9 cellular contexts compared by ENCODE assay signal in genomic region chr17:40361925-40362695, GRCh38. TPM values are rescaled to one million over a fixed set of nuclear protein-coding genes. Genes with fewer than 3 reads are reported as not detected.
DNase-seq lines count a peak whose midpoint lies in the region; ATAC-seq, FAIRE-seq and TF ChIP-seq lines count a peak whose summit lies in the region.
"Had no signal": no experiment of that assay in that cellular context is flagged by ENCODE, and none has a peak within 500 bp of the region (broad histone marks: within the 10 kb centered on the region; RNA-seq: fewer than 3 reads in every experiment).

No MANE protein-coding gene starts in this region.

- no peak overlapping the region for H4K12ac ChIP-seq in trophoblast cell (ENCODE audit: low read depth, low read length)

- H2BK120ac ChIP-seq in IMR-90 (ENCODE audit: low read depth, low read length) (no peak overlapping the region), trophoblast cell (ENCODE audit: insufficient read depth, low read length, poor library complexity) (no peak overlapping the region)

- TF ChIP-seq POLR2A in GM12892 (IDR thresholded peaks at IDR 0.05; ENCODE audit: low read depth, low read length) (no peak), IMR-90 (IDR thresholded peaks at IDR 0.05; ENCODE audit: low read depth, low read length) (no peak), lower leg skin (IDR thresholded peaks at IDR 0.05) (no peak)

- peak overlapping the region; percentile 93 for H2AFZ ChIP-seq in IMR-90 (replicated peaks; ENCODE audit: low read length, poor library complexity)
- no peak overlapping the region for H2AFZ ChIP-seq in trophoblast cell (ENCODE audit: insufficient read depth, low read length, poor library complexity)

- H4K20me1 ChIP-seq in IMR-90 (ENCODE audit: insufficient read depth, low read length), result no peaks in the 10 kb centered on the region

- H2AK5ac ChIP-seq in IMR-90 (ENCODE audit: low read depth, low read length) (0 out of 2 replicates have a peak overlapping the region, but pooled peaks have one; percentile 43), trophoblast cell (ENCODE audit: low read length) (no peak overlapping the region)

- H3K4me2 ChIP-seq in IMR-90 (ENCODE audit: low read depth, low read length) (peak overlapping the region; percentile 30; the same call in 1 of the 2 replicates), trophoblast cell (ENCODE audit: low read length) (peak overlapping the region; percentile 98)

- DNase-seq in GM12892 (ENCODE audit: insufficient read length), result peak; percentile 14
- no peak for DNase-seq in IMR-90
- no peak for DNase-seq in trophoblast cell
- DNase-seq in NCI-H2171 treated with DMSO at 0.1 percent for 48 hours (lab: John Stamatoyannopoulos, UW), result no peak
- DNase-seq in lower leg skin (ENCODE audit: low spot score in 2 of 2), result no peak

- H3K4me1 Mint-ChIP-seq in dendritic cell treated with granulocyte-macrophage colony-stimulating factor and Interleukin-4, amounts not matched to agents 40 ng/mL and 50 ng/mL, for 4 days (ENCODE audit: low read depth), result peaks cover 33% of the 10 kb centered on the region

- no peak overlapping the region for H2BK12ac ChIP-seq in trophoblast cell (ENCODE audit: low read length)

- H3K56ac ChIP-seq in IMR-90 (ENCODE audit: extremely low read depth, insufficient read depth, low read length), result no peak overlapping the region

- H3K18ac ChIP-seq in IMR-90 (ENCODE audit: low read depth, low read length), result no peak overlapping the region
- no peak overlapping the region for H3K18ac ChIP-seq in trophoblast cell (ENCODE audit: low read length)

- no peak overlapping the region for H2BK20ac ChIP-seq in IMR-90 (ENCODE audit: low read depth, low read length)

- peak overlapping the region; percentile 65 for H3K4me3 Mint-ChIP-seq in dendritic cell treated with granulocyte-macrophage colony-stimulating factor and Interleukin-4, amounts not matched to agents 40 ng/mL and 50 ng/mL, for 4 days

- H3K36me3 ChIP-seq in IMR-90 (ENCODE audit: control insufficient read depth, insufficient read depth, low read length) (no peaks in the 10 kb centered on the region), trophoblast cell (ENCODE audit: control insufficient read depth in 1 of 2, insufficient read depth in 2 of 2, low read length in 2 of 2) (no peaks in the 10 kb centered on the region)

- H2BK5ac ChIP-seq in IMR-90 (ENCODE audit: low read depth, low read length, poor library complexity, severe bottlenecking) (no peak overlapping the region), trophoblast cell (ENCODE audit: low read depth, low read length, poor library complexity) (no peak overlapping the region)

- peaks cover 45% of the 10 kb centered on the region for H3K27me3 Mint-ChIP-seq in dendritic cell treated with granulocyte-macrophage colony-stimulating factor and Interleukin-4, amounts not matched to agents 40 ng/mL and 50 ng/mL, for 4 days

- H3K27me3 ChIP-seq in IMR-90 (ENCODE audit: control insufficient read depth, insufficient read depth, low read length) (no peaks in the 10 kb centered on the region), trophoblast cell (ENCODE audit: insufficient read depth, low read length) (peaks cover 3% of the 10 kb centered on the region)

- peak overlapping the region in 1 of 2 experiments; percentile 64; a peak in 1 of 4 replicates for H4K8ac ChIP-seq in IMR-90 (ENCODE audit: low read depth in 2 of 2, low read length in 2 of 2)
- H4K8ac ChIP-seq in trophoblast cell (ENCODE audit: low read depth, low read length), result no peak overlapping the region

- H3K4ac ChIP-seq in IMR-90 (ENCODE audit: low read depth, low read length) (peak overlapping the region; percentile 55; the same call in 1 of the 2 replicates), trophoblast cell (ENCODE audit: low read depth, low read length) (no peak overlapping the region)

- H3K23ac ChIP-seq in IMR-90 (ENCODE audit: low read depth, low read length), result 0 out of 2 replicates have a peak overlapping the region, but pooled peaks have one; percentile 29
- no peak overlapping the region for H3K23ac ChIP-seq in trophoblast cell (ENCODE audit: low read length)

- H3K9me3 ChIP-seq in IMR-90 (ENCODE audit: control insufficient read depth, insufficient read depth, low read length) (no peaks in the 10 kb centered on the region), trophoblast cell (ENCODE audit: insufficient read depth, low read depth, low read length) (peaks cover 2% of the 10 kb centered on the region)

- H2AK9ac ChIP-seq in IMR-90 (replicated peaks; ENCODE audit: low read depth, low read length, poor library complexity), result peak overlapping the region; percentile 65

- in situ Hi-C loops in IMR-90 (cut with MboI; ENCODE audit: low sequenced_read_pairs), result loop anchor here (5.0 to 25.0 kb wide), 3 partner anchors 170 to 1300 kb away; partner anchors contain the start of genes KRT27 and KRT28

- peaks cover 0 to 7% of the 10 kb centered on the region in 2 experiments; a peak in 1 of 4 replicates for H3K79me1 ChIP-seq in IMR-90 (ENCODE audit: low read depth in 1 of 2, low read length in 2 of 2)
- H3K79me1 ChIP-seq in trophoblast cell (ENCODE audit: low read length), result peaks cover 6% of the 10 kb centered on the region

- dilution Hi-C loops in IMR-90 (cut with HindIII; ENCODE audit: low sequenced_read_pairs, unreplicated experiment), result no loop called here

- H3K79me2 ChIP-seq in trophoblast cell (ENCODE audit: control insufficient read depth, insufficient read depth, low read length, poor library complexity), result peaks cover 5% of the 10 kb centered on the region

- no peak overlapping the region for H4K91ac ChIP-seq in IMR-90 (ENCODE audit: insufficient read depth, low read depth, low read length)
- no peak overlapping the region for H4K91ac ChIP-seq in trophoblast cell (ENCODE audit: low read depth, low read length)

- ATAC-seq in IMR-90 (ENCODE audit: low read depth) (no peak), GM21528 (IDR thresholded peaks at IDR 0.05; ENCODE audit: low FRiP score, unreplicated experiment) (no peak), HG03565 (IDR thresholded peaks at IDR 0.05; ENCODE audit: unreplicated experiment) (no peak)

- TF ChIP-seq CTCF in IMR-90 (conservative IDR thresholded peaks at IDR 0.05; ENCODE audit: low read depth, low read length) (no peak), lower leg skin (IDR thresholded peaks at IDR 0.05) (no peak)

- H3K14ac ChIP-seq in IMR-90 (replicated peaks; ENCODE audit: low read depth, low read length) (no peak overlapping the region), trophoblast cell (ENCODE audit: low read length) (no peak overlapping the region)

- no peaks in the 10 kb centered on the region for H3K9me3 Mint-ChIP-seq in dendritic cell treated with granulocyte-macrophage colony-stimulating factor and Interleukin-4, amounts not matched to agents 40 ng/mL and 50 ng/mL, for 4 days

- no TSS peak for BruUV-seq in IMR-90 (replicated peaks; lab: Mats Ljungman, UMichigan)

- H3K36me3 Mint-ChIP-seq in dendritic cell treated with granulocyte-macrophage colony-stimulating factor and Interleukin-4, amounts not matched to agents 40 ng/mL and 50 ng/mL, for 4 days (ENCODE audit: low read depth), result peaks cover 4% of the 10 kb centered on the region

- 69% methylated on average over 20 of the region's 24 CpGs; no CpG with 5 or more reads in 1 of the 2 experiments for WGBS in IMR-90 (ENCODE audit: extremely low coverage in 2 of 2, insufficient read length in 1 of 2), 2 experiments
- no CpG with 5 or more reads among the region's 24 CpGs for WGBS in trophoblast cell (ENCODE audit: extremely low coverage, insufficient coverage, insufficient read length)
- 72 to 75% methylated on average over 17 to 21 of the region's 24 CpGs for WGBS in lower leg skin, 2 donors

- intact Hi-C loops in IMR-90 (cut with micrococcal nuclease) (loop anchor here (1.0 to 10.0 kb wide), 2 partner anchors 171 to 433 kb away; partner anchors contain the start of gene KRT28), lower leg skin (cut with DNase I; ENCODE audit: low total_unique reads) (loop anchor here (5.0 to 10.0 kb wide), 2 partner anchors 53 to 170 kb away; partner anchors contain the start of gene TOP2A)
- intact Hi-C loops in dendritic cell treated with granulocyte-macrophage colony-stimulating factor and Interleukin-4, amounts not matched to agents 40 ng/mL and 50 ng/mL, for 4 days (cut with micrococcal nuclease), result no loop called here

- H3K9ac ChIP-seq in IMR-90 (ENCODE audit: low read depth, low read length), result no peak overlapping the region
- no peak overlapping the region for H3K9ac ChIP-seq in trophoblast cell (ENCODE audit: low read length)

- no peak overlapping the region for H2BK15ac ChIP-seq in IMR-90 (ENCODE audit: low read depth, low read length)

- POLR2A ChIA-PET in IMR-90 (lab: Charles Lee; ENCODE audit: unreplicated experiment), result no interaction called here

- FAIRE-seq in GM12892 (lab: Jason Lieb, UNC), result no peak
- FAIRE-seq: frontal cortex had no signal

- H3K4me1 ChIP-seq in IMR-90 (ENCODE audit: control insufficient read depth, insufficient read depth, low read length) (peaks cover 4% of the 10 kb centered on the region; the same call in 1 of the 2 replicates), trophoblast cell (ENCODE audit: control insufficient read depth in 1 of 2, insufficient read depth in 2 of 2, low read length in 2 of 2) (peaks cover 6 to 10% of the 10 kb centered on the region in 2 experiments)

- H3K27ac Mint-ChIP-seq in dendritic cell treated with granulocyte-macrophage colony-stimulating factor and Interleukin-4, amounts not matched to agents 40 ng/mL and 50 ng/mL, for 4 days, result no peak overlapping the region

- no peak overlapping the region for H3K27ac ChIP-seq in IMR-90 (ENCODE audit: insufficient read depth, low read length)
- H3K27ac ChIP-seq in trophoblast cell (ENCODE audit: low read depth, low read length), result no peak overlapping the region

- H3K4me3 ChIP-seq in IMR-90 (ENCODE audit: insufficient read depth, low read depth, low read length), result peak overlapping the region; percentile 48
- no peak overlapping the region for H3K4me3 ChIP-seq in trophoblast cell (ENCODE audit: low read depth, low read length)
- H3K4me3 ChIP-seq in lower leg skin (ENCODE audit: low read depth, poor library complexity, severe bottlenecking), result no peak overlapping the region

- no peaks in the 10 kb centered on the region; the same call in 1 of the 2 replicates for H3K9me1 ChIP-seq in IMR-90 (ENCODE audit: insufficient read depth, low read length)

- TF ChIP-seq RAD21 in IMR-90 (IDR thresholded peaks at IDR 0.05; ENCODE audit: low read length), result no peak

- CTCF ChIA-PET in IMR-90 (lab: Yijun Ruan, JAX), result interaction anchor here (0.6 to 1.5 kb wide), 7 partner anchors 53 to 198 kb away, joined by 3 to 8 read pairs (median 3); no protein-coding TSS in a partner anchor

- H4K5ac ChIP-seq in IMR-90 (ENCODE audit: low read depth, low read length), result no peak overlapping the region

RNA-seq across cellular contexts. Expression of gene GJD3, which starts 2.4 kb away (rescaled TPM):
- polyA plus RNA-seq in GM12892 (2012; ENCODE audit: missing spikeins), result not detected
- total RNA-seq in IMR-90 (2012; rRNA removed) (not detected in 2 replicates), lower leg skin (not detected)
- 0.10 and 0.39 TPM in 2 replicates for polyA plus RNA-seq in IMR-90 (2012; rRNA removed)
- 0.11 and 1.0 TPM in 2 replicates for polyA plus RNA-seq in IMR-90 (2012; cell fraction: cytosol; rRNA removed)
- polyA plus RNA-seq in IMR-90 (2012; cell fraction: nucleus; rRNA removed; ENCODE audit: low replicate concordance), result 0.80 and 0.91 TPM in 2 replicates
- polyA plus RNA-seq in trophoblast cell (2013), result 1.4 and 2.0 TPM in 2 replicates
- total RNA-seq: frontal cortex had no signal

RNA-seq across cellular contexts. Expression of gene RARA, which starts 53.1 kb away (rescaled TPM):
- polyA plus RNA-seq in GM12892 (2012; ENCODE audit: missing spikeins), result 24.3 TPM
- 7.2 and 9.0 TPM in 2 replicates for total RNA-seq in IMR-90 (2012; rRNA removed)
- polyA plus RNA-seq in IMR-90 (2012; rRNA removed), result 12.7 and 13.6 TPM in 2 replicates
- 11.3 and 18.9 TPM in 2 replicates for polyA plus RNA-seq in IMR-90 (2012; cell fraction: cytosol; rRNA removed)
- 11.5 and 14.7 TPM in 2 replicates for polyA plus RNA-seq in IMR-90 (2012; cell fraction: nucleus; rRNA removed; ENCODE audit: low replicate concordance)
- polyA plus RNA-seq in trophoblast cell (2013), result 15.0 and 15.5 TPM in 2 replicates
- 10 to 100 TPM; 18.1 to 38.0 (median 25.2) TPM for total RNA-seq in lower leg skin

RNA-seq across cellular contexts. Expression of gene TOP2A, which starts 55.6 kb away (rescaled TPM):
- 89.2 TPM for polyA plus RNA-seq in GM12892 (2012; ENCODE audit: missing spikeins)
- 68.5 and 118 TPM in 2 replicates for total RNA-seq in IMR-90 (2012; rRNA removed)
- 40.2 and 43.4 TPM in 2 replicates for polyA plus RNA-seq in IMR-90 (2012; rRNA removed)
- polyA plus RNA-seq in IMR-90 (2012; cell fraction: cytosol; rRNA removed), result 3.3 and 5.3 TPM in 2 replicates
- 2.7 and 19.5 TPM in 2 replicates for polyA plus RNA-seq in IMR-90 (2012; cell fraction: nucleus; rRNA removed; ENCODE audit: low replicate concordance)
- polyA plus RNA-seq in trophoblast cell (2013), result 98.7 and 104 TPM in 2 replicates
- total RNA-seq in lower leg skin, result 10 to 100 TPM in 1 of 4 donors, 1 to 10 TPM in 3; 5.7 to 11.9 (median 8.2) TPM
